In the genomic region with DNA sequence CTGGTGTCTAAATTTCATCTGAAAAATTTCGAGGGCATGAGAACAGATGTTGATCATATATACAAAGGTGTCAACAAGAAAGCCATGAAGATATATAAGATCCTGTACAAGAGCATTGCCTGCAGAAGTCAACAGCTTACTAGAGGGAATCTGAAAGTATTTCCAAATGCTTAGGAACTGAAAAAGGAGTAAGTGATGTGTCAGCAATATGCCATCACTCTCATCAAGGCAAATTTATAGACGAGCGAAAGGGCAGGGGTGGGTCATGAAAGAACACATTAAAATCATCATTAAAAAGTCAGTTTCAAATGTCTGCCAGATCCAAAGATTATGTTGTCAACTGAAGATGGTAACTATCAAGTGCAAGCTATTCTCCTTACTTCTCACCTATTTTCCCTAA, we compare ENCODE assay signal across 23 cellular contexts.
"Had no signal": no experiment of that assay in that cellular context is flagged by ENCODE, and none has a peak within 500 bp of the region (broad histone marks: within the 10 kb centered on the region; RNA-seq: fewer than 3 reads in every experiment).

No MANE protein-coding gene starts in this region.

- ATAC-seq: foreskin keratinocyte, gastroesophageal sphincter, heart right ventricle, left cardiac atrium, left lung, left ventricle myocardium superior had no signal

- H3K27me3 Mint-ChIP-seq: memory B cell had no signal

- H3K4me3 Mint-ChIP-seq: memory B cell had no signal

- H3K4me1 ChIP-seq: esophagus muscularis mucosa, foreskin keratinocyte, gastroesophageal sphincter, left lung had no signal

- H3K4me3 ChIP-seq: coronary artery, dorsolateral prefrontal cortex, esophagus muscularis mucosa, gastroesophageal sphincter, heart right ventricle, left lung, lung had no signal

- H3K36me3 ChIP-seq: esophagus muscularis mucosa, gastroesophageal sphincter, heart right ventricle, left lung had no signal

- H3K4me1 Mint-ChIP-seq: memory B cell had no signal

- H3K27ac Mint-ChIP-seq: memory B cell had no signal

- DNase-seq: dermis blood vessel endothelial cell; dorsolateral prefrontal cortex; effector CD4-positive, alpha-beta T cell; effector memory CD4-positive, alpha-beta T cell; foreskin keratinocyte; heart right ventricle; hippocampal formation; left cardiac atrium; left lung; left ventricle myocardium superior; mammary epithelial cell; mesendoderm; midbrain had no signal

- H3K27ac ChIP-seq: coronary artery, dorsolateral prefrontal cortex, esophagus muscularis mucosa, foreskin keratinocyte, gastroesophageal sphincter, heart right ventricle, left lung had no signal

- H3K27me3 ChIP-seq: dorsolateral prefrontal cortex, esophagus muscularis mucosa, foreskin keratinocyte, gastroesophageal sphincter, heart right ventricle, left lung had no signal

- H3K36me3 Mint-ChIP-seq: memory B cell had no signal

- FAIRE-seq: colon, endothelial cell of umbilical vein, frontal cortex, islet of Langerhans, keratinocyte had no signal
